Comparison of ENCODE assay signal across 1 cellular context in the genomic region with DNA sequence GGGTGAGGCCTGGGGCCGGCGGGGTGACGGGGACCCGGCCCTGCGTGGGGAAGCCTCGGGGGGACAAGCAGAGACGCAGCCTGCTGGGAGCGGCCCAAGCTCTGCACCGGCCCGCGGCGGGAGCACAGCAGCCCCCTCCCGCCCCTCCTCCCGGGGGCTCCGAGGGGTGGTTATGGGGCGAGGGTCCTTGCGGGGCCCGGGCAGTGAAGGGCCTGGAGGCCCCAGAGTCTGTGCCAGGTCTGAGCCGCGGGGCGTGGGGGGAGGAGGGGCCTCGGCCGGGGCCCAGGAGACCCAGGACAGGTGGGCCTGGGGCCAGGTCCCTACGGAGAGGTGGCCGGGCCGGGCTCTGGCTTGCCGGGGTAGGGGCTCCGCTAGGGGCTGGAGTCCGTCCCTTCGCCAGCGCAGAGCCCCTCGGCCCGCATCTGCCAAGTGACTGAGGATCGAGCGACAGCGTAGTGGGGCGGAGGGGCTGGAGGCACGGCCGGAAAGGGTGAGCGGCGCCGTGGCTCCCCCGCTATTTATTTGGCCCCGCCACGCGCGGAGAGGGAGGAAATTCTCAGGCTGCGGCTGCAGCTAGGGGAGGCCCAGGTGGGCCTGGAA.
TF ChIP-seq lines count a peak whose summit lies in the region.

No MANE protein-coding gene starts in this region.

TF ChIP-seq in neural cell, 6 proteins besides CTCF, POLR2A, EP300 and RAD21 (continued from another document):
- TF ChIP-seq POLR2AphosphoS5 (IDR thresholded peaks at IDR 0.05) = no peak
